In genomic region chr20:62539208-62539607, GRCh38 we compare ENCODE assay signal across 11 cellular contexts.
"Had no signal": no experiment of that assay in that cellular context is flagged by ENCODE, and none has a peak within 500 bp of the region (broad histone marks: within the 10 kb centered on the region; RNA-seq: fewer than 3 reads in every experiment).

No MANE protein-coding gene starts in this region.

- H3K9me3 ChIP-seq: pancreas, right atrium auricular region, spleen had no signal

- H3K4me1 ChIP-seq: neural progenitor cell, pancreas, spleen had no signal

- H3K27me3 ChIP-seq: neural progenitor cell, pancreas, right atrium auricular region had no signal

- H3K4me3 ChIP-seq: neural progenitor cell, pancreas, right atrium auricular region, spleen had no signal

- H3K4me2 ChIP-seq: neural progenitor cell had no signal

- H3K27ac ChIP-seq: neural progenitor cell, pancreas, spleen had no signal

- H3K36me3 ChIP-seq: neural progenitor cell, pancreas, right atrium auricular region, spleen had no signal

- H3K9ac ChIP-seq: neural progenitor cell had no signal

- H2AFZ ChIP-seq: neural progenitor cell had no signal

- DNase-seq: activated CD4-positive, CD25-positive, alpha-beta regulatory T cell; amniotic stem cell; endodermal cell; erythroblast; pancreas; spleen; stimulated activated CD4-positive, alpha-beta T cell treated with anti-CD3 and anti-CD28 coated beads, Interleukin-1b, Interleukin-23, amount 100 ng/mL, for 48 hours; stimulated activated naive CD4-positive, alpha-beta T cell had no signal

- ATAC-seq: left lobe of liver, pancreas had no signal
